21 cellular contexts compared by ENCODE assay signal in the genomic region with DNA sequence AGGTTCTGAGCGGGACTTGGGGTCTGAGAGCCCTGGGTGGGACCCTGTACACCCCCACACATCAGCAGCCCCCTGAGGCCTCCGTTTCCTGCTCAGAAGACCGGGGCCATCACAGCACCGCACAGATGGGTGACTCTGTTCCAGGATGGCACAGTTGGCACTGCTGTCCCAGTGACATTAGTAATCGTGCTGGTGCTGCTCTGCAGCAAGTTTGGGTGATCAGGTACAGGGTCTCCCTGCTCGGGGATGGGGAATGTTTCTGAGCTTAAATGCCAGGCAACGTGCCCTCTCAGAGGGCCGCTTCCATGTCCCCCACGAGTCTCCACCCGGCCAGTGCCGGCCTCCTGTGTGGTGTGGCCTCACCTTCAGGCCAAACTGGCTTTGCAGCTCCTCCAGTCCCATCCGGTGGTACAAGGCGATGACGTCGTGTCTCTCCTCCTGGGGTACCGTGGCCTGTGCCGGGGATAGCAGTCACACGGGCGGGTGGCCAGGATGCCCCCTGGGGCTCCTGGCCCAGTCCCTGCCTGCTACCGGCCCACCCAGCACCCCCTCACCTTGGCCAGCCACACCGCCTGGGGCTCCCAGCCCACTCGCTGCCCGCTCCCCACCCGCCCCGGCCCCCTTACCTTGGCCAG. TPM values are rescaled to one million over a fixed set of nuclear protein-coding genes. Genes with fewer than 3 reads are reported as not detected.
DNase-seq lines count a peak whose midpoint lies in the region; ATAC-seq and TF ChIP-seq lines count a peak whose summit lies in the region.
"Had no signal": no experiment of that assay in that cellular context is flagged by ENCODE, and none has a peak within 500 bp of the region (broad histone marks: within the 10 kb centered on the region; RNA-seq: fewer than 3 reads in every experiment).

No MANE protein-coding gene starts in this region.

- peak; percentile 25 for DNase-seq in activated CD4-positive, CD25-positive, alpha-beta regulatory T cell treated with anti-CD3 and anti-CD28 coated beads, Interleukin-2, amount 50 U/mL, for 72 hours
- DNase-seq in activated CD4-positive, CD25-positive, alpha-beta regulatory T cell (lab: John Stamatoyannopoulos, UW), result no peak
- DNase-seq in islet precursor cell (peak; percentile 50), suprapubic skin (ENCODE audit: low spot score in 2 of 2) (peak; percentile 47 to 59), NCI-H146 treated with DMSO at 0.1 percent for 48 hours (lab: John Stamatoyannopoulos, UW; ENCODE audit: unreplicated experiment) (no peak), body of pancreas (no peak), NCI-H1048 (lab: John Stamatoyannopoulos, UW) (no peak)
- DNase-seq: 8988T; CD4-positive, alpha-beta memory T cell; GF-D8; Kasumi-1; MM.1S; NCI-H1092 treated with DMSO at 0.1 percent for 48 hours; NCI-H146; NCI-H510A; NCI-H774; OCI-M1; SIG-M5 had no signal

- peaks cover 0 to 10% (median 5%) of the 10 kb centered on the region in 11 experiments; a peak in 16 of 22 replicates for H3K9me3 ChIP-seq in BLaER1 treated with 17β-estradiol and CSF1 and Interleukin-3, amounts not matched to agents 10 nM and 100 nM (replicated peaks in 1 of 11)
- H3K9me3 ChIP-seq in suprapubic skin (no peaks in the 10 kb centered on the region), body of pancreas (no peaks in the 10 kb centered on the region)

- H3K4me1 ChIP-seq in BLaER1 treated with 17β-estradiol and CSF1 and Interleukin-3, amounts not matched to agents 10 nM and 100 nM, result peaks cover 6 to 61% (median 48%) of the 10 kb centered on the region in 10 experiments; a peak in 18 of 20 replicates
- no peaks in the 10 kb centered on the region for H3K4me1 ChIP-seq in suprapubic skin
- no peaks in the 10 kb centered on the region for H3K4me1 ChIP-seq in body of pancreas

- TF ChIP-seq EP300 in suprapubic skin (IDR thresholded peaks at IDR 0.05), result no peak

- no peak overlapping the region for H3K27ac ChIP-seq in BLaER1 treated with 17β-estradiol and CSF1 and Interleukin-3, amounts not matched to agents 10 nM and 100 nM
- H3K27ac ChIP-seq in suprapubic skin (no peak overlapping the region), body of pancreas (no peak overlapping the region)

- peaks cover 0 to 17% (median 0%) of the 10 kb centered on the region in 11 experiments; a peak in 6 of 22 replicates for H4K20me1 ChIP-seq in BLaER1 treated with 17β-estradiol and CSF1 and Interleukin-3, amounts not matched to agents 10 nM and 100 nM

- intact Hi-C loops in body of pancreas (cut with DNase I), result no loop called here

- TF ChIP-seq POLR2A in suprapubic skin (IDR thresholded peaks at IDR 0.05) (no peak), body of pancreas (IDR thresholded peaks at IDR 0.05) (no peak)

- H3K4me3 ChIP-seq in BLaER1 treated with 17β-estradiol and CSF1 and Interleukin-3, amounts not matched to agents 10 nM and 100 nM, result no peak overlapping the region
- H3K4me3 ChIP-seq in suprapubic skin (no peak overlapping the region), body of pancreas (no peak overlapping the region)
- H3K4me3 ChIP-seq: GM23338 had no signal

- WGBS in suprapubic skin, result 68% methylated on average over 9 of the region's 25 CpGs
- WGBS in body of pancreas, 2 donors, result 51 to 61% methylated on average over 12 to 19 of the region's 25 CpGs

- peaks cover 11 to 41% (median 21%) of the 10 kb centered on the region in 11 experiments; a peak in 20 of 22 replicates for H3K27me3 ChIP-seq in BLaER1 treated with 17β-estradiol and CSF1 and Interleukin-3, amounts not matched to agents 10 nM and 100 nM
- peaks cover 35% of the 10 kb centered on the region for H3K27me3 ChIP-seq in suprapubic skin
- no peaks in the 10 kb centered on the region for H3K27me3 ChIP-seq in body of pancreas

- peak overlapping the region in 3 of 11 experiments; percentile 7 to 50 (median 28); a peak in 2 of 22 replicates for H3K9ac ChIP-seq in BLaER1 treated with 17β-estradiol and CSF1 and Interleukin-3, amounts not matched to agents 10 nM and 100 nM

- no peak for TF ChIP-seq CTCF in suprapubic skin (IDR thresholded peaks at IDR 0.05)
- no peak for TF ChIP-seq CTCF in body of pancreas (IDR thresholded peaks at IDR 0.05)

- H3K36me3 ChIP-seq in BLaER1 treated with 17β-estradiol and CSF1 and Interleukin-3, amounts not matched to agents 10 nM and 100 nM, result no peaks in the 10 kb centered on the region
- H3K36me3 ChIP-seq in suprapubic skin (no peaks in the 10 kb centered on the region), body of pancreas (replicated peaks in 1 of 2; ENCODE audit: insufficient read depth in 1 of 2, low read depth in 2 of 2) (no peaks in the 10 kb centered on the region)

- no peak for ATAC-seq in body of pancreas
- ATAC-seq: GM23338 had no signal

- H3K4me2 ChIP-seq in BLaER1 treated with 17β-estradiol and CSF1 and Interleukin-3, amounts not matched to agents 10 nM and 100 nM, result peak overlapping the region in 8 of 11 experiments; percentile 55 to 93 (median 83); a peak in 16 of 22 replicates
- H3K4me2 ChIP-seq: GM23338 had no signal

RNA-seq across cellular contexts. Expression of a gene that starts 17.1 kb away (rescaled TPM):
- total RNA-seq in suprapubic skin (10 to 100 TPM in 2 of 4 donors, 1 to 10 TPM in 2; 9.7 to 16.3 (median 10.7) TPM), body of pancreas (1 to 10 TPM; 5.6 to 8.8 TPM)

RNA-seq across cellular contexts. Expression of a gene that starts 29.2 kb away (rescaled TPM):
- total RNA-seq in suprapubic skin, result 1 to 10 TPM in 2 of 4 donors, not detected in 2; 2.2 to 2.6 TPM
- not detected for total RNA-seq in body of pancreas
- total RNA-seq: B cell had no signal

RNA-seq across cellular contexts. Expression of a gene that starts 47.5 kb away (rescaled TPM):
- total RNA-seq in suprapubic skin, result 100 to 1,000 TPM in 1 of 4 donors, 10 to 100 TPM in 3; 33.3 to 111 (median 60.9) TPM
- total RNA-seq in body of pancreas, result 10 to 100 TPM; 25.9 to 58.3 TPM
- total RNA-seq: GM23338 had no signal

Comparison
In these comparisons a context has a peak if more than half of its experiments do, and no peak if none do; other contexts are left out.
1. DNase-seq: peak in activated CD4-positive, CD25-positive, alpha-beta regulatory T cell treated with anti-CD3 and anti-CD28 coated beads, Interleukin-2, amount 50 U/mL, for 72 hours (single experiment), islet precursor cell (single experiment) and suprapubic skin (2 of 2); none in activated CD4-positive, CD25-positive, alpha-beta regulatory T cell (0 of 4), NCI-H146 treated with DMSO at 0.1 percent for 48 hours (single experiment), body of pancreas (0 of 4) and NCI-H1048 (single experiment).